24 cellular contexts compared by ENCODE assay signal in genomic region chr6:107196143-107196542, GRCh38.
"Had no signal": no experiment of that assay in that cellular context is flagged by ENCODE, and none has a peak within 500 bp of the region (broad histone marks: within the 10 kb centered on the region; RNA-seq: fewer than 3 reads in every experiment).

No MANE protein-coding gene starts in this region.

- H3K4me2 ChIP-seq: KMS-11 had no signal

- H3K4me3 ChIP-seq: body of pancreas, breast epithelium, SJCRH30, SK-N-MC had no signal

- H3K9me3 ChIP-seq: body of pancreas, breast epithelium, SJCRH30 had no signal

- DNase-seq: activated CD4-positive, alpha-beta T cell treated with anti-CD3 and anti-CD28 coated beads, Interleukin-2, amount 10 ng/mL, durations not matched to agents 24 days and 14 days; activated CD4-positive, alpha-beta T cell treated with anti-CD3 and anti-CD28 coated beads, Interleukin-2, amount 50 U/mL, for 4 hours; activated CD8-positive, alpha-beta T cell treated with anti-CD3 and anti-CD28 coated beads for 36 hours; activated effector memory CD4-positive, alpha-beta T cell treated with anti-CD3 and anti-CD28 coated beads, Interleukin-2, amount 50 U/mL, for 16 hours; activated naive CD4-positive, alpha-beta T cell treated with Interleukin-2 at 50 U/mL for 16 hours; activated naive CD8-positive, alpha-beta T cell treated with anti-CD3 and anti-CD28 coated beads, Interleukin-2, amount 10 ng/mL, durations not matched to agents 7 days and 5 days; activated T-cell treated with anti-CD3 and anti-CD28 coated beads, Interleukin-2, amount 50 U/mL, for 1 hour; activated T-cell treated with anti-CD3 and anti-CD28 coated beads, Interleukin-2, amount 50 U/mL, for 72 hours; body of pancreas; caudate nucleus; cerebellar nuclear complex; NCI-H1048; NCI-H1105 treated with DMSO at 0.1 percent for 48 hours; NCI-H1436; NCI-H1694 treated with DMSO at 0.1 percent for 48 hours; NCI-H2029; NCI-H345; NCI-H524 treated with DMSO at 0.1 percent for 48 hours; SHP77; SJCRH30; T1000 had no signal

- H3K27me3 ChIP-seq: body of pancreas, breast epithelium, SJCRH30 had no signal

- H3K27ac ChIP-seq: body of pancreas, breast epithelium, KMS-11, SJCRH30, SK-N-MC had no signal

- H3K36me3 ChIP-seq: breast epithelium, SJCRH30 had no signal

- H3K4me1 ChIP-seq: body of pancreas, breast epithelium, SJCRH30 had no signal
